Comparison of ENCODE assay signal across 12 cellular contexts in genomic region chr3:159881828-159882309, GRCh38. TPM values are rescaled to one million over a fixed set of nuclear protein-coding genes. Genes with fewer than 3 reads are reported as not detected.
DNase-seq lines count a peak whose midpoint lies in the region; ATAC-seq and TF ChIP-seq lines count a peak whose summit lies in the region.
"Had no signal": no experiment of that assay in that cellular context is flagged by ENCODE, and none has a peak within 500 bp of the region (broad histone marks: within the 10 kb centered on the region; RNA-seq: fewer than 3 reads in every experiment).

No MANE protein-coding gene starts in this region.

- peak; percentile 28 for ATAC-seq in HCT116
- ATAC-seq in Right ventricle myocardium superior (ENCODE audit: poor library complexity) = peak; percentile 49
- no peak for ATAC-seq in GM18498 (IDR thresholded peaks at IDR 0.05; ENCODE audit: unreplicated experiment)
- ATAC-seq: naive thymus-derived CD8-positive, alpha-beta T cell had no signal

- RAD21 ChIA-PET in HCT116 (lab: Charles Lee; ENCODE audit: low non-redundant PET in 1 of 2, low total read pairs in 2 of 2, uncharacterized antibody in 2 of 2, unreplicated experiment in 2 of 2) = interaction anchor here in 1 of 2 experiments (2.1 kb wide), 1 partner anchor 53 kb away, joined by 4 read pairs; no protein-coding TSS in a partner anchor

- DNase-seq in HCT116 (ENCODE audit: low read depth, low spot score) = no peak
- peak; percentile 72 to 73 for DNase-seq in SHP77 (lab: John Stamatoyannopoulos, UW)
- DNase-seq in Right ventricle myocardium superior = no peak
- no peak for DNase-seq in NCI-H146 treated with DMSO at 0.1 percent for 48 hours (lab: John Stamatoyannopoulos, UW; ENCODE audit: unreplicated experiment)
- DNase-seq in foreskin melanocyte = no peak
- no peak for DNase-seq in DMS53 (lab: John Stamatoyannopoulos, UW)
- DNase-seq: CD4-positive, CD25-positive, alpha-beta regulatory T cell; erythroblast; GOT3; naive thymus-derived CD8-positive, alpha-beta T cell had no signal

- H3K4me1 ChIP-seq in HCT116 (ENCODE audit: control insufficient read depth in 1 of 2, insufficient read depth in 2 of 2, low read length in 2 of 2) (peaks cover 4 to 20% of the 10 kb centered on the region in 2 experiments; a peak in 3 of 4 replicates), rectal smooth muscle tissue (ENCODE audit: control insufficient read depth, insufficient read depth, low read length) (peaks cover 34% of the 10 kb centered on the region)

- H3K36me3 ChIP-seq in HCT116 (ENCODE audit: control insufficient read depth in 1 of 2, insufficient read depth in 2 of 2, low read length in 2 of 2) = no peaks in the 10 kb centered on the region
- H3K36me3 ChIP-seq in rectal smooth muscle tissue (ENCODE audit: control insufficient read depth, insufficient read depth, low read length) = no peaks in the 10 kb centered on the region

- no peaks in the 10 kb centered on the region for H4K20me1 ChIP-seq in HCT116 (ENCODE audit: insufficient read depth)

- peak overlapping the region; percentile 15 for H3K4me2 ChIP-seq in HCT116 (ENCODE audit: low read length)

- H3K27ac ChIP-seq in HCT116 (ENCODE audit: low read depth, low read length) = no peak overlapping the region
- peak overlapping the region; percentile 33 for H3K27ac ChIP-seq in rectal smooth muscle tissue (ENCODE audit: low read depth, low read length)

- H3K9me2 ChIP-seq in HCT116 (ENCODE audit: insufficient read depth) = no peaks in the 10 kb centered on the region

- no peak overlapping the region for H3K9ac ChIP-seq in HCT116 (ENCODE audit: low read length)
- H3K9ac ChIP-seq in rectal smooth muscle tissue (ENCODE audit: low read length) = no peak overlapping the region

- POLR2A ChIA-PET in HCT116 (lab: Charles Lee) = no interaction called here

- H3K4me3 ChIP-seq in HCT116 (replicated peaks in 1 of 2; ENCODE audit: low read depth in 1 of 2, low read length in 2 of 2) = no peak overlapping the region
- H3K4me3 ChIP-seq in rectal smooth muscle tissue (ENCODE audit: low read length) = no peak overlapping the region

- CTCF ChIA-PET in HCT116 (lab: Charles Lee) = interaction anchor here (0.7 to 6.3 kb wide), 2 partner anchors 107 to 122 kb away, joined by 3 to 154 read pairs; partner anchors contain the start of gene IL12A

- no peaks in the 10 kb centered on the region for H3K27me3 ChIP-seq in HCT116 (ENCODE audit: insufficient read depth, low read length)
- H3K27me3 ChIP-seq in rectal smooth muscle tissue (ENCODE audit: control insufficient read depth, insufficient read depth, low read length) = no peaks in the 10 kb centered on the region

- TF ChIP-seq CTCF in HCT116 (IDR thresholded peaks at IDR 0.05 in 2 of 3, conservative IDR thresholded peaks at IDR 0.05 in 1 of 3; ENCODE audit: borderline replicate concordance in 1 of 3, insufficient read depth in 1 of 3, low read depth in 2 of 3, low read length in 2 of 3) = no peak

- H3K9me3 ChIP-seq in HCT116 (ENCODE audit: control insufficient read depth in 1 of 2, insufficient read depth in 1 of 2, low read depth in 1 of 2, low read length in 2 of 2) = no peaks in the 10 kb centered on the region

- intact Hi-C loops in HCT116 (cut with micrococcal nuclease) = loop anchor here (5.0 to 10.0 kb wide), 3 partner anchors 105 to 533 kb away; partner anchors contain the start of gene IL12A
- intact Hi-C loops in Right ventricle myocardium superior (cut with DNase I) = no loop called here

- no peak for TF ChIP-seq RAD21 in HCT116 (IDR thresholded peaks at IDR 0.05; ENCODE audit: low read depth)

- no TSS peak for BruUV-seq in HCT116 (replicated peaks; lab: Mats Ljungman, UMichigan)

- H2AFZ ChIP-seq in HCT116 (ENCODE audit: low read depth, low read length, poor library complexity, severe bottlenecking) = no peak overlapping the region

- no peaks in the 10 kb centered on the region for H3K79me2 ChIP-seq in HCT116 (ENCODE audit: insufficient read depth, low read length)

- TF ChIP-seq POLR2A in HCT116 (IDR thresholded peaks at IDR 0.05; ENCODE audit: borderline replicate concordance, extremely low read depth, insufficient read depth, insufficient read length) = no peak

TF ChIP-seq in HCT116, 20 proteins besides CTCF, POLR2A, EP300 and RAD21:
- no peak for TF ChIP-seq JUND (IDR thresholded peaks at IDR 0.05)
- TF ChIP-seq TCF7L2 (IDR thresholded peaks at IDR 0.05; ENCODE audit: borderline replicate concordance, extremely low read depth, insufficient read depth, insufficient read length) = no peak
- no peak for TF ChIP-seq EZH2phosphoT487 (IDR thresholded peaks at IDR 0.05; ENCODE audit: borderline replicate concordance)
- no peak for TF ChIP-seq EGR1 (IDR thresholded peaks at IDR 0.05; ENCODE audit: low read depth)
- TF ChIP-seq YY1 (IDR thresholded peaks at IDR 0.05; ENCODE audit: extremely low read depth, insufficient replicate concordance, low read depth, low read length) = no peak
- no peak for TF ChIP-seq SIN3A (IDR thresholded peaks at IDR 0.05; ENCODE audit: low read depth)
- TF ChIP-seq POLR2AphosphoS5 (IDR thresholded peaks at IDR 0.05; ENCODE audit: low read depth, low read length) = no peak
- no peak for TF ChIP-seq FOSL1 (IDR thresholded peaks at IDR 0.05; ENCODE audit: low read depth)
- TF ChIP-seq ATF3 (IDR thresholded peaks at IDR 0.05) = no peak
- no peak for TF ChIP-seq CEBPB (IDR thresholded peaks at IDR 0.05; ENCODE audit: low read depth)
- TF ChIP-seq ELF1 (IDR thresholded peaks at IDR 0.05; ENCODE audit: borderline replicate concordance, low read depth) = no peak
- no peak for TF ChIP-seq REST (IDR thresholded peaks at IDR 0.05; ENCODE audit: low read depth)
- no peak for TF ChIP-seq ZBTB33 (IDR thresholded peaks at IDR 0.05; ENCODE audit: extremely low read depth, insufficient replicate concordance, low read length)
- no peak for TF ChIP-seq ZNF274 (IDR thresholded peaks at IDR 0.05; ENCODE audit: low read depth, low read length)
- TF ChIP-seq CBX3 (IDR thresholded peaks at IDR 0.05; ENCODE audit: low read depth) = no peak
- TF ChIP-seq MAX (IDR thresholded peaks at IDR 0.05) = no peak
- TF ChIP-seq EZH2 (IDR thresholded peaks at IDR 0.05) = no peak
- no peak for TF ChIP-seq SRF (IDR thresholded peaks at IDR 0.05; ENCODE audit: low read depth)
- no peak for TF ChIP-seq SP1 (IDR thresholded peaks at IDR 0.05; ENCODE audit: low read depth)
TF ChIP-seq in HCT116: peak in this region for 0.

RNA-seq across cellular contexts. Expression of gene SCHIP1, which starts 42.2 kb away (rescaled TPM):
- total RNA-seq in HCT116 (2021; ENCODE audit: unreplicated experiment) (0.34 TPM), Right ventricle myocardium superior (56.2 TPM)
- polyA plus RNA-seq in HCT116 (2012) = 0.52 and 1.2 TPM in 2 replicates
- total RNA-seq: CD4-positive, CD25-positive, alpha-beta regulatory T cell; naive thymus-derived CD8-positive, alpha-beta T cell had no signal
- polyA plus RNA-seq: CD4-positive, CD25-positive, alpha-beta regulatory T cell; naive thymus-derived CD8-positive, alpha-beta T cell had no signal

Comparison
In these comparisons a context has a peak if more than half of its experiments do, and no peak if none do; other contexts are left out.
1. DNase-seq: peak in SHP77 (2 of 2); none in HCT116 (single experiment), Right ventricle myocardium superior (single experiment), NCI-H146 treated with DMSO at 0.1 percent for 48 hours (single experiment), foreskin melanocyte (single experiment) and DMS53 (single experiment).
2. RNA of gene SCHIP1, which starts 42.2 kb away (total RNA-seq): 56.2 TPM in Right ventricle myocardium superior (single experiment); 0.34 TPM in HCT116 (single experiment); every median in the first group is over 10 times any median in the second.